Comparison of ENCODE assay signal across 25 cellular contexts in genomic region chr16:71249399-71249798, GRCh38. TPM values are rescaled to one million over a fixed set of nuclear protein-coding genes. Genes with fewer than 3 reads are reported as not detected.
A peak's percentile ranks its signal among the peaks of the same experiment; 100 is the strongest.
DNase-seq lines count a peak whose midpoint lies in the region; ATAC-seq, FAIRE-seq and TF ChIP-seq lines count a peak whose summit lies in the region.
"Had no signal": no experiment of that assay in that cellular context is flagged by ENCODE, and none has a peak within 500 bp of the region (broad histone marks: within the 10 kb centered on the region; RNA-seq: fewer than 3 reads in every experiment).

No MANE protein-coding gene starts in this region.

- no TSS peak for BruUV-seq in HCT116 (replicated peaks; lab: Mats Ljungman, UMichigan)

- H3K79me2 ChIP-seq in HCT116 (ENCODE audit: insufficient read depth, low read length): no peaks in the 10 kb centered on the region
- H3K79me2 ChIP-seq in H1 (ENCODE audit: control insufficient read depth in 1 of 2, insufficient read depth in 2 of 2, low read length in 2 of 2): no peaks in the 10 kb centered on the region

- H3K14ac ChIP-seq in H1 (ENCODE audit: insufficient read length): no peak overlapping the region

- peaks cover 11% of the 10 kb centered on the region for H3K27me3 Mint-ChIP-seq in CD8-positive, alpha-beta T cell (ENCODE audit: low read depth)

- TF ChIP-seq POLR2A in HCT116 (IDR thresholded peaks at IDR 0.05; ENCODE audit: borderline replicate concordance, extremely low read depth, insufficient read depth, insufficient read length) (no peak), H1 (IDR thresholded peaks at IDR 0.05; ENCODE audit: control extremely low read depth in 1 of 2, low read depth in 2 of 2, low read length in 2 of 2) (no peak)

- H2BK5ac ChIP-seq in H1 (ENCODE audit: low read depth, low read length): no peak overlapping the region

- H3K4me3 ChIP-seq in HCT116 (replicated peaks in 1 of 2; ENCODE audit: low read depth in 1 of 2, low read length in 2 of 2) (no peak overlapping the region), H1 (ENCODE audit: extremely low read depth in 1 of 4, insufficient read depth in 2 of 4, low read depth in 3 of 4, low read length in 4 of 4) (no peak overlapping the region)
- H3K4me3 ChIP-seq in CD8-positive, alpha-beta T cell (ENCODE audit: low read depth, low read length): no peak overlapping the region
- H3K4me3 ChIP-seq: lung, SJSA1, tibial nerve had no signal

- no peak overlapping the region for H4K5ac ChIP-seq in H1 (ENCODE audit: insufficient read length, low read depth, low read length)

- no peak overlapping the region for H2BK120ac ChIP-seq in H1 (replicated peaks; ENCODE audit: low read depth, low read length)

- no peak overlapping the region for H3K18ac ChIP-seq in H1 (ENCODE audit: extremely low read depth, low read length)

- H3K27me3 ChIP-seq in HCT116 (ENCODE audit: insufficient read depth, low read length) (no peaks in the 10 kb centered on the region), H1 (replicated peaks in 1 of 4; ENCODE audit: control insufficient read depth in 3 of 4, extremely low read depth in 1 of 4, insufficient read depth in 3 of 4, low read length in 3 of 4) (no peaks in the 10 kb centered on the region)
- H3K27me3 ChIP-seq in CD8-positive, alpha-beta T cell (ENCODE audit: insufficient read depth, low read length): no peaks in the 10 kb centered on the region
- H3K27me3 ChIP-seq: tibial nerve had no signal

- H3K9me3 ChIP-seq in HCT116 (ENCODE audit: control insufficient read depth in 1 of 2, insufficient read depth in 1 of 2, low read depth in 1 of 2, low read length in 2 of 2): no peaks in the 10 kb centered on the region
- no peaks in the 10 kb centered on the region for H3K9me3 ChIP-seq in H1 (ENCODE audit: insufficient read depth in 2 of 2, low read depth in 1 of 2, low read length in 1 of 2)
- H3K9me3 ChIP-seq in CD8-positive, alpha-beta T cell (ENCODE audit: low read length): no peaks in the 10 kb centered on the region
- H3K9me3 ChIP-seq: SJSA1, tibial nerve had no signal

- H3K27ac ChIP-seq in HCT116 (ENCODE audit: low read depth, low read length): no peak overlapping the region
- H3K27ac ChIP-seq in H1 (ENCODE audit: low read depth, low read length): no peak overlapping the region
- no peak overlapping the region for H3K27ac ChIP-seq in CD8-positive, alpha-beta T cell (ENCODE audit: low read depth, low read length)
- H3K27ac ChIP-seq: SJSA1, tibial nerve had no signal

- no peak overlapping the region for H3K4me2 ChIP-seq in HCT116 (ENCODE audit: low read length)
- H3K4me2 ChIP-seq in H1 (ENCODE audit: insufficient read depth in 1 of 2, low read depth in 2 of 2, low read length in 2 of 2): no peak overlapping the region

- H3K9me3 Mint-ChIP-seq in CD8-positive, alpha-beta T cell: no peaks in the 10 kb centered on the region
- H3K9me3 Mint-ChIP-seq: activated naive CD4-positive, alpha-beta T cell treated with anti-CD3 and anti-CD28 coated beads, Interleukin-2, amount 50 U/mL, for 24 hours; activated T-cell treated with anti-CD3 and anti-CD28 coated beads, Interleukin-2, amount 50 U/mL, for 72 hours had no signal

- H2AFZ ChIP-seq in HCT116 (ENCODE audit: low read depth, low read length, poor library complexity, severe bottlenecking) (no peak overlapping the region), H1 (ENCODE audit: low read length) (no peak overlapping the region)

- POLR2A ChIA-PET in HCT116 (lab: Charles Lee): no interaction called here
- POLR2A ChIA-PET in H1 (lab: Charles Lee; ENCODE audit: partially characterized antibody): interaction anchor here (0.8 to 1.0 kb wide), 2 partner anchors 40 to 177 kb away, joined by 3 read pairs; partner anchors contain the start of gene CMTR2
- POLR2A ChIA-PET in CD8-positive, alpha-beta T cell (lab: Charles Lee): no interaction called here

- no peak overlapping the region for H4K8ac ChIP-seq in H1 (ENCODE audit: extremely low read depth, insufficient read depth, low read length)

- no peaks in the 10 kb centered on the region for H3K4me1 ChIP-seq in HCT116 (ENCODE audit: control insufficient read depth in 1 of 2, insufficient read depth in 2 of 2, low read length in 2 of 2)
- H3K4me1 ChIP-seq in H1 (replicated peaks in 1 of 4; ENCODE audit: control insufficient read depth in 3 of 4, insufficient read depth in 4 of 4, low read length in 3 of 4): peaks cover 0 to 5% (median 0%) of the 10 kb centered on the region in 4 experiments; a peak in 3 of 7 replicates
- no peaks in the 10 kb centered on the region for H3K4me1 ChIP-seq in CD8-positive, alpha-beta T cell (ENCODE audit: insufficient read depth, low read length)
- H3K4me1 ChIP-seq: SJSA1, tibial nerve had no signal

- 0 out of 2 replicates have a peak, but pooled peaks have one; percentile 18 for TF ChIP-seq RAD21 in HCT116 (IDR thresholded peaks at IDR 0.05; ENCODE audit: low read depth)
- TF ChIP-seq RAD21 in H1 (IDR thresholded peaks at IDR 0.05 in 1 of 2, conservative IDR thresholded peaks at IDR 0.05 in 1 of 2; ENCODE audit: low read depth in 2 of 2, low read length in 2 of 2): peak; percentile 45 to 67; a peak in 3 of 4 replicates

- H3K36me3 ChIP-seq in HCT116 (ENCODE audit: control insufficient read depth in 1 of 2, insufficient read depth in 2 of 2, low read length in 2 of 2): no peaks in the 10 kb centered on the region
- H3K36me3 ChIP-seq in H1 (ENCODE audit: control insufficient read depth in 2 of 4, insufficient read depth in 4 of 4, low read length in 3 of 4): no peaks in the 10 kb centered on the region
- H3K36me3 ChIP-seq in CD8-positive, alpha-beta T cell (ENCODE audit: insufficient read depth, low read length): no peaks in the 10 kb centered on the region
- H3K36me3 ChIP-seq: SJSA1, tibial nerve had no signal

- H3K4me1 Mint-ChIP-seq in CD8-positive, alpha-beta T cell (ENCODE audit: low read depth): no peaks in the 10 kb centered on the region
- H3K4me1 Mint-ChIP-seq: activated naive CD4-positive, alpha-beta T cell treated with anti-CD3 and anti-CD28 coated beads, Interleukin-2, amount 50 U/mL, for 24 hours had no signal

- H4K20me1 ChIP-seq in HCT116 (ENCODE audit: insufficient read depth): no peaks in the 10 kb centered on the region
- no peaks in the 10 kb centered on the region for H4K20me1 ChIP-seq in H1 (replicated peaks in 1 of 2; ENCODE audit: control insufficient read depth in 1 of 2, insufficient read depth in 2 of 2, low read length in 2 of 2)

- ATAC-seq in HCT116: peak; percentile 54; the same call in 1 of the 2 replicates
- ATAC-seq in CD8-positive, alpha-beta T cell: no peak
- no peak for ATAC-seq in GM21619 (IDR thresholded peaks at IDR 0.05; ENCODE audit: unreplicated experiment)
- ATAC-seq: activated T-cell treated with anti-CD3 and anti-CD28 coated beads, Interleukin-2, amount 50 U/mL, for 72 hours; PC-3 had no signal

- H2AK5ac ChIP-seq in H1 (ENCODE audit: low read depth, low read length): no peak overlapping the region

- no peak overlapping the region for H2BK15ac ChIP-seq in H1 (ENCODE audit: low read length)

- no peaks in the 10 kb centered on the region for H3K9me2 ChIP-seq in HCT116 (ENCODE audit: insufficient read depth)

- TF ChIP-seq CTCF in HCT116 (IDR thresholded peaks at IDR 0.05 in 2 of 3, conservative IDR thresholded peaks at IDR 0.05 in 1 of 3; ENCODE audit: borderline replicate concordance in 1 of 3, insufficient read depth in 1 of 3, low read depth in 2 of 3, low read length in 2 of 3) (peak in 2 of 3 experiments; percentile 21 to 29; a peak in 3 of 6 replicates), H1 (IDR thresholded peaks at IDR 0.05; ENCODE audit: control extremely low read depth in 1 of 3, insufficient read depth in 1 of 3, low read depth in 1 of 3, low read length in 3 of 3) (peak; percentile 56 to 84 (median 74))
- no peak for TF ChIP-seq CTCF in CD8-positive, alpha-beta T cell (IDR thresholded peaks at IDR 0.05)

- FAIRE-seq in H1 (lab: Jason Lieb, UNC): peak; percentile 75
- FAIRE-seq: GM19239, islet of Langerhans had no signal

- H3K36me3 Mint-ChIP-seq in CD8-positive, alpha-beta T cell: no peaks in the 10 kb centered on the region
- H3K36me3 Mint-ChIP-seq: activated naive CD4-positive, alpha-beta T cell treated with anti-CD3 and anti-CD28 coated beads, Interleukin-2, amount 50 U/mL, for 24 hours; IgD-negative memory B cell had no signal

- intact Hi-C loops in HCT116 (cut with micrococcal nuclease): no loop called here
- intact Hi-C loops in CD8-positive, alpha-beta T cell (cut with DNase I, micrococcal nuclease): no loop called here

- 81% methylated on average over 1 of the region's 1 CpG; no CpG with 5 or more reads in 1 of the 2 experiments for WGBS in H1 (ENCODE audit: extremely low coverage in 1 of 2, insufficient coverage in 1 of 2, insufficient read length in 1 of 2, insufficient replicate concordance in 2 of 2, low coverage in 1 of 2, low lambda C conversion rate in 2 of 2, missing lambda C conversion rate in 1 of 2), 2 experiments

- DNase-seq in HCT116 (ENCODE audit: low read depth, low spot score) (no peak), NCI-H69 (lab: John Stamatoyannopoulos, UW) (peak; percentile 0), H1 (ENCODE audit: low read depth in 1 of 2, low spot score in 2 of 2) (no peak), pons (ENCODE audit: low spot score) (peak; percentile 53), NCI-H2029 treated with DMSO at 0.1 percent for 48 hours (lab: John Stamatoyannopoulos, UW) (no peak)
- no peak for DNase-seq in CD8-positive, alpha-beta T cell
- DNase-seq: activated T-cell treated with anti-CD3 and anti-CD28 coated beads, Interleukin-2, amount 50 U/mL, for 72 hours; effector memory CD4-positive, alpha-beta T cell; HCEC 1CT; NCI-H1092; NCI-H2107; NCI-H510A treated with DMSO at 0.1 percent for 48 hours; PC-3; stimulated activated naive CD4-positive, alpha-beta T cell had no signal

- CTCF ChIA-PET in HCT116 (lab: Charles Lee): interaction anchor here (0.6 to 1.1 kb wide), 2 partner anchors 62 to 109 kb away, joined by 3 read pairs; partner anchors contain the start of gene CALB2
- CTCF ChIA-PET in H1 (lab: Charles Lee; ENCODE audit: partially characterized antibody): interaction anchor here (0.5 to 4.5 kb wide), 21 partner anchors 9 to 187 kb away, joined by 3 to 49 read pairs (median 4); partner anchors contain the start of genes CALB2, CMTR2 and HYDIN
- CTCF ChIA-PET in CD8-positive, alpha-beta T cell (lab: Charles Lee): no interaction called here

- H3K23ac ChIP-seq in H1 (ENCODE audit: insufficient read length): no peak overlapping the region

- no peak overlapping the region for H3K4ac ChIP-seq in H1 (replicated peaks; ENCODE audit: insufficient read length, low read depth, low read length)

- RAD21 ChIA-PET in HCT116 (lab: Charles Lee; ENCODE audit: low non-redundant PET in 1 of 2, low total read pairs in 2 of 2, uncharacterized antibody in 2 of 2, unreplicated experiment in 2 of 2): interaction anchor here in 1 of 2 experiments (1.0 kb wide), 1 partner anchor 62 kb away, joined by 3 read pairs; no protein-coding TSS in a partner anchor

- H3K9ac ChIP-seq in HCT116 (ENCODE audit: low read length) (no peak overlapping the region), H1 (replicated peaks in 1 of 4; ENCODE audit: extremely low read depth in 1 of 4, low read depth in 3 of 4, low read length in 3 of 4) (no peak overlapping the region)

- no peak overlapping the region for H2BK20ac ChIP-seq in H1 (ENCODE audit: low read length)

- H4K91ac ChIP-seq in H1 (replicated peaks; ENCODE audit: insufficient read length, low read length): no peak overlapping the region

- H3K79me1 ChIP-seq in H1 (ENCODE audit: low read depth, low read length): no peaks in the 10 kb centered on the region

- no peak overlapping the region for H3K4me3 Mint-ChIP-seq in CD8-positive, alpha-beta T cell
- H3K4me3 Mint-ChIP-seq: activated naive CD4-positive, alpha-beta T cell treated with anti-CD3 and anti-CD28 coated beads, Interleukin-2, amount 50 U/mL, for 24 hours; activated T-cell treated with anti-CD3 and anti-CD28 coated beads, Interleukin-2, amount 50 U/mL, for 72 hours; IgD-negative memory B cell had no signal

- H3K56ac ChIP-seq in H1 (replicated peaks; ENCODE audit: insufficient read length, low read depth, low read length): no peak overlapping the region

- H2BK12ac ChIP-seq in H1 (ENCODE audit: low read depth, low read length): no peak overlapping the region

- H3K27ac Mint-ChIP-seq in CD8-positive, alpha-beta T cell: no peak overlapping the region
- H3K27ac Mint-ChIP-seq: activated naive CD4-positive, alpha-beta T cell treated with anti-CD3 and anti-CD28 coated beads, Interleukin-2, amount 50 U/mL, for 24 hours; activated T-cell treated with anti-CD3 and anti-CD28 coated beads, Interleukin-2, amount 50 U/mL, for 72 hours; IgD-negative memory B cell had no signal

- no peaks in the 10 kb centered on the region for H3K23me2 ChIP-seq in H1 (ENCODE audit: low read depth, low read length)

- TF ChIP-seq EP300 in H1 (IDR thresholded peaks at IDR 0.05; ENCODE audit: borderline replicate concordance in 1 of 2, low read depth in 2 of 2, low read length in 2 of 2): no peak

RNA-seq across cellular contexts. Expression of gene HYDIN, which starts 18.9 kb away (rescaled TPM):
- total RNA-seq in HCT116 (2021; ENCODE audit: unreplicated experiment): not detected
- polyA plus RNA-seq in HCT116 (2012): not detected in 2 replicates
- 1.8 and 2.1 TPM in 2 replicates for total RNA-seq in H1 (2021; fragmentation: NEBNext Ultra II Directional; extraction: Animal tissue kit (Norgen Biotek cat#: 25700))
- 1.1 and 1.3 TPM in 2 replicates for polyA plus RNA-seq in H1 (2011; rRNA removed)
- polyA plus RNA-seq in H1 (2011; cell fraction: cytosol; rRNA removed): 1.5 TPM
- 1.9 TPM for polyA plus RNA-seq in H1 (2011; cell fraction: nucleus; rRNA removed)
- 1.0 to 1.3 TPM (median 1.2 TPM) in 4 replicates for polyA plus RNA-seq in H1 (2012, experiment 1 of 2)
- 0.10 TPM for polyA plus RNA-seq in H1 (2012, experiment 2 of 2)
- 0.95 TPM for polyA plus RNA-seq in H1 (2013, experiment 1 of 2)
- 0.88 TPM for polyA plus RNA-seq in H1 (2013, experiment 2 of 2)
- polyA minus RNA-seq in H1 (2011; rRNA and poly(A)+ RNA removed): 3.3 and 5.1 TPM in 2 replicates
- 1.2 TPM for polyA minus RNA-seq in H1 (2011; cell fraction: cytosol; rRNA and poly(A)+ RNA removed)
- 7.5 TPM for polyA minus RNA-seq in H1 (2011; cell fraction: nucleus; rRNA and poly(A)+ RNA removed)
- not detected for total RNA-seq in CD8-positive, alpha-beta T cell
- total RNA-seq: activated CD8-positive, alpha-beta memory T cell treated with anti-CD3 and anti-CD28 coated beads for 36 hours; chondrocyte; T-helper 2 cell treated with Interferon-gamma antibody and Interleukin-4, amounts not matched to agents 100 ng/mL and 5 ng/mL, for 36 hours had no signal
- polyA plus RNA-seq: IgD-negative memory B cell had no signal

RNA-seq across cellular contexts. Expression of gene CMTR2, which starts 39.8 kb away (rescaled TPM):
- 26.8 TPM for total RNA-seq in HCT116 (2021; ENCODE audit: unreplicated experiment)
- polyA plus RNA-seq in HCT116 (2012): 5.2 and 7.9 TPM in 2 replicates
- 11.4 and 12.8 TPM in 2 replicates for total RNA-seq in H1 (2021; fragmentation: NEBNext Ultra II Directional; extraction: Animal tissue kit (Norgen Biotek cat#: 25700))
- 5.7 and 8.5 TPM in 2 replicates for polyA plus RNA-seq in H1 (2011; rRNA removed)
- 9.0 TPM for polyA plus RNA-seq in H1 (2011; cell fraction: cytosol; rRNA removed)
- polyA plus RNA-seq in H1 (2011; cell fraction: nucleus; rRNA removed): 4.2 TPM
- 4.4 to 9.4 TPM (median 7.3 TPM) in 4 replicates for polyA plus RNA-seq in H1 (2012, experiment 1 of 2)
- 1.9 TPM for polyA plus RNA-seq in H1 (2012, experiment 2 of 2)
- polyA plus RNA-seq in H1 (2013, experiment 1 of 2): 8.9 TPM
- 7.7 TPM for polyA plus RNA-seq in H1 (2013, experiment 2 of 2)
- polyA minus RNA-seq in H1 (2011; rRNA and poly(A)+ RNA removed): 11.4 and 14.5 TPM in 2 replicates
- 7.3 TPM for polyA minus RNA-seq in H1 (2011; cell fraction: cytosol; rRNA and poly(A)+ RNA removed)
- 13.6 TPM for polyA minus RNA-seq in H1 (2011; cell fraction: nucleus; rRNA and poly(A)+ RNA removed)
- 1 to 10 TPM; 7.7 to 9.2 TPM for total RNA-seq in CD8-positive, alpha-beta T cell

Comparison
In these comparisons a context has a peak if more than half of its experiments do, and no peak if none do; other contexts are left out.
1. DNase-seq: peak in NCI-H69 (single experiment) and pons (single experiment); none in HCT116 (single experiment), H1 (0 of 2), CD8-positive, alpha-beta T cell (0 of 7) and NCI-H2029 treated with DMSO at 0.1 percent for 48 hours (single experiment).
2. Of the 16 proteins assayed by ChIP-seq in both H1 and HCT116: peak only in H1: none; only in HCT116: none; in both: CTCF and RAD21; in neither: 14.